In the genomic region with DNA sequence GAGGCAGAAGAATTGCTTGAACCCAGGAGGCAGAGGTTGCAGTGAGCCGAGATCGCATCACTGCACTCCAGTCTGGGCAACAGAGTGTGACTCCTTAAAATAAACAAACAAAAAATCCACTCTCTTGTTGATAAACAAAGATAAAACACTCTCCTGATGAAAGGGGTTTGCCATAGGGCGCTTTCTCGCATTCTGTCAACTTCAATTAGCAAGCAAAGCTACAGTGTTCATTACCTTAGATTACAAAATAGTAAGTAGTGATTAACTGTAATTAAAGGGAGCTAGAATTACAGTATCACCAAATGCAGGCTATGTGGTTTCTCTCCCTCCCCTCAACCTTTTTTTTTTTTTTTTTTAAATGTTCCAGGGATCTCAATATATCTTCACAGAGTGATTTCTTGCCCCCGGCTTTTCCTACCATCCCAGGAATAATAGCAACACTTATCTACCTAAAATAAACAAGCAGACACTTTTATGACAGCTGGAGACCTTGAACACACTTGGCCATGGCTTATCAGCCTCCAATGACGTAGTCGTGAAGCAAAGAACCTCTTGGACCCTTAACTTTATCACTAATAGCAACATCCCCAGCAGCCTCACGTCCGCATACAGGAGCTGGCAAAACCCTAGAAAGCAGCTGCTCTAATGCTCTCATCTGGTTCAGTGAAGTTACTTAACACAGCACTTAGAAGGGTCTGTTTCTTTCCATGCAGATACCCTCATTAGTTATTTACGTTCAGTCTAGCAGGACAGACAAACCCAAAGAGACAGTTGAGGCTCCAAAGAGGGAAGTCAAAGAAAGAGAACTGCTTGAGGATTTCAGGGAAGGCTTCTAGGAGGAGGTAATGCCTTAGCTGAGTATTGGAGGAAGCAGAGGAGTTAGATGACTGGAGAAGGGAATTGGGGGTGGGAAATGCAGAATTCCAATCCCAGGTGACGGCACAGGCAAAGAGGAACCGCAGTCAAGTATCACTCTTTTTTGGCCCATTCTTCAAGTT, we compare ENCODE assay signal across 13 cellular contexts. TPM values are rescaled to one million over a fixed set of nuclear protein-coding genes. Genes with fewer than 3 reads are reported as not detected.
DNase-seq lines count a peak whose midpoint lies in the region; ATAC-seq and TF ChIP-seq lines count a peak whose summit lies in the region.
"Had no signal": no experiment of that assay in that cellular context is flagged by ENCODE, and none has a peak within 500 bp of the region (broad histone marks: within the 10 kb centered on the region; RNA-seq: fewer than 3 reads in every experiment).

No MANE protein-coding gene starts in this region.

- peaks cover 0 to 31% (median 0%) of the 10 kb centered on the region in 11 experiments; a peak in 4 of 22 replicates for H3K36me3 ChIP-seq in BLaER1 treated with 17β-estradiol and CSF1 and Interleukin-3, amounts not matched to agents 10 nM and 100 nM
- H3K36me3 ChIP-seq in brain microvascular endothelial cell (replicated peaks) (no peaks in the 10 kb centered on the region), lung (ENCODE audit: control insufficient read depth in 2 of 2, insufficient read depth in 2 of 2, low read length in 2 of 2) (no peaks in the 10 kb centered on the region)

- H3K4me1 ChIP-seq in BLaER1 treated with 17β-estradiol and CSF1 and Interleukin-3, amounts not matched to agents 10 nM and 100 nM = peaks cover 4 to 32% (median 11%) of the 10 kb centered on the region in 10 experiments; a peak in 18 of 20 replicates
- peaks cover 11 to 14% of the 10 kb centered on the region in 2 donors for H3K4me1 ChIP-seq in lung (ENCODE audit: control insufficient read depth in 2 of 2, insufficient read depth in 2 of 2, low read length in 2 of 2)

- WGBS in lung, 2 donors = 55 to 73% methylated on average over 12 of the region's 12 CpGs

- DNase-seq in LNCaP clone FGC (ENCODE audit: low read depth) (peak; percentile 77), brain microvascular endothelial cell (peak; percentile 5), lung (ENCODE audit: low spot score) (no peak), NCI-H187 treated with DMSO at 0.1 percent for 48 hours (lab: John Stamatoyannopoulos, UW) (no peak), amniotic stem cell (lab: John Stamatoyannopoulos, UW) (no peak), GM20000 (ENCODE audit: low spot score) (no peak)
- DNase-seq: activated T-cell treated with anti-CD3 and anti-CD28 coated beads, Interleukin-2, amount 50 U/mL, for 48 hours; caudate nucleus; CD4-positive, CD25-positive, alpha-beta regulatory T cell; NCI-H146 had no signal

- no peaks in the 10 kb centered on the region; a peak in 1 of 22 replicates for H4K20me1 ChIP-seq in BLaER1 treated with 17β-estradiol and CSF1 and Interleukin-3, amounts not matched to agents 10 nM and 100 nM

- H3K27me3 ChIP-seq in BLaER1 treated with 17β-estradiol and CSF1 and Interleukin-3, amounts not matched to agents 10 nM and 100 nM = no peaks in the 10 kb centered on the region
- H3K27me3 ChIP-seq in brain microvascular endothelial cell (replicated peaks) = no peaks in the 10 kb centered on the region
- no peaks in the 10 kb centered on the region for H3K27me3 ChIP-seq in lung (ENCODE audit: control insufficient read depth, insufficient read depth)

- peak; percentile 31 for ATAC-seq in lung (ENCODE audit: insufficient read depth, low FRiP score)
- no peak for ATAC-seq in HG03097 (IDR thresholded peaks at IDR 0.05; ENCODE audit: low FRiP score, unreplicated experiment)

- peak overlapping the region in 9 of 11 experiments; percentile 17 to 57 (median 40); a peak in 11 of 22 replicates for H3K4me2 ChIP-seq in BLaER1 treated with 17β-estradiol and CSF1 and Interleukin-3, amounts not matched to agents 10 nM and 100 nM

- no peak for TF ChIP-seq CTCF in LNCaP clone FGC (IDR thresholded peaks at IDR 0.05; ENCODE audit: control insufficient read depth, extremely low read depth, insufficient read depth)
- no peak for TF ChIP-seq CTCF in brain microvascular endothelial cell (IDR thresholded peaks at IDR 0.05; ENCODE audit: low read depth, low read length, missing control alignments)
- no peak for TF ChIP-seq CTCF in lung (IDR thresholded peaks at IDR 0.05; ENCODE audit: control extremely low read depth, extremely low read depth)
- TF ChIP-seq CTCF in GM20000 (IDR thresholded peaks at IDR 0.05; ENCODE audit: extremely low read depth, missing control alignments) = no peak

- in situ Hi-C loops in brain microvascular endothelial cell (cut with HindIII; ENCODE audit: low pct_ligation_motif_present, low sequenced_read_pairs) = no loop called here

- H3K9me3 ChIP-seq in BLaER1 treated with 17β-estradiol and CSF1 and Interleukin-3, amounts not matched to agents 10 nM and 100 nM (replicated peaks in 1 of 11) = no peaks in the 10 kb centered on the region
- H3K9me3 ChIP-seq in lung (ENCODE audit: control insufficient read depth in 2 of 2, insufficient read depth in 1 of 2, low read length in 1 of 2) = no peaks in the 10 kb centered on the region

- no peak overlapping the region for H3K4me3 ChIP-seq in BLaER1 treated with 17β-estradiol and CSF1 and Interleukin-3, amounts not matched to agents 10 nM and 100 nM
- no peak overlapping the region for H3K4me3 ChIP-seq in LNCaP clone FGC (ENCODE audit: low read depth, low read length)
- no peak overlapping the region for H3K4me3 ChIP-seq in brain microvascular endothelial cell (ENCODE audit: low read depth, low read length)
- H3K4me3 ChIP-seq in lung = no peak overlapping the region

- no peak overlapping the region for H3K27ac ChIP-seq in BLaER1 treated with 17β-estradiol and CSF1 and Interleukin-3, amounts not matched to agents 10 nM and 100 nM
- no peak overlapping the region for H3K27ac ChIP-seq in brain microvascular endothelial cell
- peak overlapping the region in 1 of 2 donors; percentile 63 for H3K27ac ChIP-seq in lung (ENCODE audit: low read depth in 1 of 2, low read length in 1 of 2)
- H3K27ac ChIP-seq: HL-60 had no signal

- no peak overlapping the region for H3K9ac ChIP-seq in BLaER1 treated with 17β-estradiol and CSF1 and Interleukin-3, amounts not matched to agents 10 nM and 100 nM

RNA-seq across cellular contexts. Expression of gene NEDD9, which starts 37.9 kb away (rescaled TPM):
- 100 to 1,000 TPM; 149 to 158 TPM for total RNA-seq in lung
- polyA plus RNA-seq in lung = 100 to 1,000 TPM in 1 of 2 donors, 10 to 100 TPM in 1; 28.2 to 101 TPM

Comparison
In these comparisons a context has a peak if more than half of its experiments do, and no peak if none do; other contexts are left out.
1. DNase-seq: peak in LNCaP clone FGC (single experiment) and brain microvascular endothelial cell (single experiment); none in lung (single experiment), NCI-H187 treated with DMSO at 0.1 percent for 48 hours (single experiment), amniotic stem cell (single experiment) and GM20000 (single experiment).